In genomic region chr22:50507421-50507990, GRCh38 we compare ENCODE assay signal across 7 cellular contexts. TPM values are rescaled to one million over a fixed set of nuclear protein-coding genes. Genes with fewer than 3 reads are reported as not detected.
DNase-seq lines count a peak whose midpoint lies in the region; ATAC-seq and TF ChIP-seq lines count a peak whose summit lies in the region.

LMF2 (minus strand) TSS chr22:50507702; CDS start chr22:50507675, 27 bp downstream.

- peak within 1 kb of the TSS; percentile 76 for H3K27ac ChIP-seq in OCI-LY3 (ENCODE audit: low read length)
- H3K27ac ChIP-seq in neural progenitor cell = peak within 1 kb of the TSS; percentile 61
- peak within 1 kb of the TSS; percentile 91 to 99 (median 98) for H3K27ac ChIP-seq in stomach

- H4K20me1 ChIP-seq in OCI-LY3 (ENCODE audit: insufficient read depth, low read length) = 0 out of 2 replicates have a peak, but pooled peaks cover 4% of the 10 kb centered on the region
- H4K20me1 ChIP-seq in neural progenitor cell (ENCODE audit: low read depth) = peaks cover 25% of the 10 kb centered on the region

- TF ChIP-seq POLR2A in GM18951 (IDR thresholded peaks at IDR 0.05; ENCODE audit: extremely low read depth, insufficient read depth, insufficient read length) (peak; percentile 80), stomach (IDR thresholded peaks at IDR 0.05) (no peak)

- H3K9ac ChIP-seq in OCI-LY3 (ENCODE audit: low read length) = peak within 1 kb of the TSS; percentile 99
- peak within 1 kb of the TSS; percentile 73 for H3K9ac ChIP-seq in neural progenitor cell

- H3K36me3 ChIP-seq in OCI-LY3 (replicated peaks; ENCODE audit: low read depth, low read length) = no peaks in the 10 kb centered on the region
- no peaks in the 10 kb centered on the region for H3K36me3 ChIP-seq in neural progenitor cell
- H3K36me3 ChIP-seq in stomach = peaks cover 27 to 47% (median 44%) of the 10 kb centered on the region in 4 donors

- in situ Hi-C loops in GM18951 (cut with MboI; ENCODE audit: low sequenced_read_pairs, unreplicated experiment) = loop anchor here (10.0 kb wide), 1 partner anchor 233 kb away; the partner anchor contains the start of gene MAPK11

- no peak for TF ChIP-seq EP300 in stomach (IDR thresholded peaks at IDR 0.05)

- H3K27ac Mint-ChIP-seq in neural progenitor cell = peak within 1 kb of the TSS; percentile 91

- intact Hi-C loops in stomach (cut with DNase I; ENCODE audit: low total_unique reads) = loop anchor here (10.0 kb wide), 1 partner anchor 253 kb away; the partner anchor contains the start of gene HDAC10

- H3F3A ChIP-seq in neural progenitor cell (ENCODE audit: low read depth) = peaks cover 6% of the 10 kb centered on the region

- H2AFZ ChIP-seq in OCI-LY3 (ENCODE audit: low read depth, low read length) (peak within 1 kb of the TSS; percentile 83; the same call in 1 of the 2 replicates), neural progenitor cell (replicated peaks) (peak within 1 kb of the TSS; percentile 84)

- peaks cover 15% of the 10 kb centered on the region for H3K4me1 ChIP-seq in OCI-LY3 (ENCODE audit: low read length)
- peaks cover 16% of the 10 kb centered on the region for H3K4me1 ChIP-seq in neural progenitor cell
- H3K4me1 ChIP-seq in stomach = peaks cover 23 to 50% (median 40%) of the 10 kb centered on the region in 4 donors

- peaks cover 3% of the 10 kb centered on the region for H3K27me3 Mint-ChIP-seq in neural progenitor cell (ENCODE audit: insufficient read depth, low read depth)

- H3K27me3 ChIP-seq in OCI-LY3 (ENCODE audit: low read depth, low read length) (no peaks in the 10 kb centered on the region), neural progenitor cell (no peaks in the 10 kb centered on the region), stomach (no peaks in the 10 kb centered on the region)

- TF ChIP-seq CTCF in OCI-LY3 (IDR thresholded peaks at IDR 0.05; ENCODE audit: low read depth, low read length) (no peak), fibroblast of mammary gland (conservative IDR thresholded peaks at IDR 0.05; ENCODE audit: control insufficient read depth, insufficient read depth, low read depth, low read length) (no peak), neural progenitor cell (IDR thresholded peaks at IDR 0.05) (no peak), stomach (IDR thresholded peaks at IDR 0.05) (no peak)

- H3K4me1 Mint-ChIP-seq in neural progenitor cell = peaks cover 11% of the 10 kb centered on the region

- 0 to 1% (median 1%) methylated on average over 11 to 57 of the region's 62 CpGs for WGBS in stomach, 5 donors

- H3K4me3 ChIP-seq in OCI-LY3 (ENCODE audit: low read length) (peak within 1 kb of the TSS; percentile 100), fibroblast of mammary gland (ENCODE audit: control insufficient read depth, low read depth, low read length) (peak within 1 kb of the TSS; percentile 95), neural progenitor cell (peak within 1 kb of the TSS; percentile 75), stomach (peak within 1 kb of the TSS; percentile 81 to 99 (median 93))

- H3K9me3 Mint-ChIP-seq in neural progenitor cell = no peaks in the 10 kb centered on the region

- DNase-seq in activated T-helper 1 cell treated with Interleukin-2 at 50 U/mL for 16 hours (ENCODE audit: low read depth) (peak; percentile 92), fibroblast of mammary gland (ENCODE audit: low read depth) (no peak), neural progenitor cell (ENCODE audit: low spot score) (no peak), stomach (peak; percentile 94)

- ATAC-seq in HG03045 (IDR thresholded peaks at IDR 0.05; ENCODE audit: unreplicated experiment) = peak; percentile 44

- H3K36me3 Mint-ChIP-seq in neural progenitor cell = peaks cover 4% of the 10 kb centered on the region

- H3K79me2 ChIP-seq in OCI-LY3 (ENCODE audit: low read length) (peaks cover 37% of the 10 kb centered on the region), neural progenitor cell (ENCODE audit: low read depth) (peaks cover 46% of the 10 kb centered on the region)

- H3K4me2 ChIP-seq in OCI-LY3 (ENCODE audit: low read length) = peak within 1 kb of the TSS; percentile 95
- H3K4me2 ChIP-seq in neural progenitor cell = peak within 1 kb of the TSS; percentile 98

- H3K4me3 Mint-ChIP-seq in neural progenitor cell = peak within 1 kb of the TSS; percentile 97

- H3K9me3 ChIP-seq in OCI-LY3 (ENCODE audit: insufficient read depth, low read length) (no peaks in the 10 kb centered on the region), neural progenitor cell (ENCODE audit: low read depth) (no peaks in the 10 kb centered on the region), stomach (no peaks in the 10 kb centered on the region)

RNA-seq across cellular contexts. Expression of gene LMF2, which starts in this region (rescaled TPM):
- 7.1 and 38.2 TPM in 2 replicates for total RNA-seq in neural progenitor cell (ENCODE audit: low replicate concordance)
- 100 to 1,000 TPM in 1 of 5 donors, 10 to 100 TPM in 4; 11.9 to 212 (median 58.5) TPM for total RNA-seq in stomach
- polyA plus RNA-seq in stomach = 10 to 100 TPM; 13.1 to 73.4 (median 25.6) TPM

Comparison
In these comparisons a context has a peak if more than half of its experiments do, and no peak if none do; other contexts are left out.
1. DNase-seq: peak in activated T-helper 1 cell treated with Interleukin-2 at 50 U/mL for 16 hours (single experiment) and stomach (single experiment); none in fibroblast of mammary gland (single experiment) and neural progenitor cell (single experiment).
2. Peak in every context shown above with its lines, with median percentiles within 50 percentile points of each other: H3K27ac ChIP-seq and H3K4me3 ChIP-seq.